In genomic region chr13:97849305-97849704, GRCh38 we compare ENCODE assay signal across 8 cellular contexts.
DNase-seq lines count a peak whose midpoint lies in the region; TF ChIP-seq lines count a peak whose summit lies in the region.

No MANE protein-coding gene starts in this region.

- H3K27me3 ChIP-seq in adipocyte (replicated peaks; ENCODE audit: control insufficient read depth, insufficient read depth, low read length): no peaks in the 10 kb centered on the region

- peak; percentile 63 for TF ChIP-seq CTCF in osteocyte (IDR thresholded peaks at IDR 0.05)

- H3K27ac Mint-ChIP-seq in osteocyte (ENCODE audit: unreplicated experiment): no peak overlapping the region

- no peak overlapping the region for H3K9ac ChIP-seq in adipocyte (ENCODE audit: low read length)

- H3K36me3 Mint-ChIP-seq in osteocyte (ENCODE audit: unreplicated experiment): no peaks in the 10 kb centered on the region

- DNase-seq in NOMO-1 treated with DMSO at 0.1 percent for 48 hours (lab: John Stamatoyannopoulos, UW; ENCODE audit: unreplicated experiment): peak; percentile 1
- no peak for DNase-seq in NOMO-1 treated with dmso at 0.1 percent for 144 hours (lab: John Stamatoyannopoulos, UW; ENCODE audit: unreplicated experiment)
- DNase-seq in H4 (ENCODE audit: low spot score): peak; percentile 14
- DNase-seq in LHCN-M2 (ENCODE audit: low read depth): peak; percentile 36
- DNase-seq in adipocyte (ENCODE audit: low read depth): peak; percentile 56
- no peak for DNase-seq in osteocyte (ENCODE audit: extremely low spot score, unreplicated experiment)
- no peak for DNase-seq in activated T-cell treated with anti-CD3 and anti-CD28 coated beads, Interleukin-2, amount 50 U/mL, for 48 hours
- no peak for DNase-seq in NCI-H2227 treated with DMSO at 0.1 percent for 48 hours (lab: John Stamatoyannopoulos, UW)

- H3K4me1 ChIP-seq in adipocyte (ENCODE audit: control insufficient read depth, insufficient read depth, low read length): peaks cover 18% of the 10 kb centered on the region

- H3K9me3 Mint-ChIP-seq in osteocyte (ENCODE audit: unreplicated experiment): no peaks in the 10 kb centered on the region

- peaks cover 13% of the 10 kb centered on the region for H3K4me1 Mint-ChIP-seq in osteocyte (ENCODE audit: unreplicated experiment)

- H3K4me3 ChIP-seq in adipocyte (ENCODE audit: low read length): no peak overlapping the region

- no peaks in the 10 kb centered on the region for H3K9me3 ChIP-seq in adipocyte (ENCODE audit: control insufficient read depth, low read length)

- H3K4me3 Mint-ChIP-seq in osteocyte (ENCODE audit: unreplicated experiment): no peak overlapping the region

- H3K36me3 ChIP-seq in adipocyte (ENCODE audit: control insufficient read depth, insufficient read depth, low read length, severe bottlenecking): no peaks in the 10 kb centered on the region

- H3K27me3 Mint-ChIP-seq in osteocyte (ENCODE audit: unreplicated experiment): no peaks in the 10 kb centered on the region

Comparison
In these comparisons a context has a peak if more than half of its experiments do, and no peak if none do; other contexts are left out.
1. DNase-seq: peak in NOMO-1 treated with DMSO at 0.1 percent for 48 hours (single experiment), H4 (single experiment), LHCN-M2 (single experiment) and adipocyte (single experiment); none in NOMO-1 treated with dmso at 0.1 percent for 144 hours (single experiment), osteocyte (single experiment), activated T-cell treated with anti-CD3 and anti-CD28 coated beads, Interleukin-2, amount 50 U/mL, for 48 hours (0 of 2) and NCI-H2227 treated with DMSO at 0.1 percent for 48 hours (single experiment).